Comparison of ENCODE assay signal across 16 cellular contexts in genomic region chr5:146218163-146218562, GRCh38.
"Had no signal": no experiment of that assay in that cellular context is flagged by ENCODE, and none has a peak within 500 bp of the region (broad histone marks: within the 10 kb centered on the region; RNA-seq: fewer than 3 reads in every experiment).

No MANE protein-coding gene starts in this region.

- DNase-seq: activated CD4-positive, alpha-beta T cell treated with anti-CD3 and anti-CD28 coated beads, Interleukin-2, amount 50 U/mL, for 48 hours; activated CD4-positive, CD25-positive, alpha-beta regulatory T cell treated with anti-CD3 and anti-CD28 coated beads, Interleukin-2, amount 50 U/mL, for 72 hours; activated CD8-positive, alpha-beta memory T cell treated with anti-CD3 and anti-CD28 coated beads, Interleukin-2, amount 10 ng/mL, durations not matched to agents 7 days and 5 days; activated effector memory CD4-positive, alpha-beta T cell treated with anti-CD3 and anti-CD28 coated beads, Interleukin-2, amount 50 U/mL, for 16 hours; activated T-cell treated with anti-CD3 and anti-CD28 coated beads, Interleukin-2, amount 50 U/mL, for 24 hours; colonic mucosa; left colon; midbrain; psoas muscle had no signal

- H3K27ac ChIP-seq: colonic mucosa, esophagus muscularis mucosa, psoas muscle, thoracic aorta had no signal

- H3K4me1 Mint-ChIP-seq: neural crest cell had no signal

- ATAC-seq: activated CD8-positive, alpha-beta memory T cell treated with anti-CD3 and anti-CD28 coated beads, Interleukin-2, amount 10 ng/mL, durations not matched to agents 7 days and 5 days; activated naive CD4-positive, alpha-beta T cell treated with anti-CD3 and anti-CD28 coated beads, Interleukin-2, amount 50 U/mL, for 72 hours; left colon; psoas muscle; sciatic nerve had no signal

- H3K4me1 ChIP-seq: colonic mucosa had no signal

- H3K4me3 ChIP-seq: colonic mucosa, esophagus muscularis mucosa, lung, psoas muscle, thoracic aorta had no signal

- H3K27me3 Mint-ChIP-seq: activated CD8-positive, alpha-beta memory T cell treated with anti-CD3 and anti-CD28 coated beads, Interleukin-2, amount 10 ng/mL, durations not matched to agents 7 days and 5 days; activated T-cell treated with anti-CD3 and anti-CD28 coated beads, Interleukin-2, amount 50 U/mL, for 24 hours had no signal

- H3K9me3 Mint-ChIP-seq: activated naive CD4-positive, alpha-beta T cell treated with anti-CD3 and anti-CD28 coated beads, Interleukin-2, amount 50 U/mL, for 72 hours; activated T-cell treated with anti-CD3 and anti-CD28 coated beads, Interleukin-2, amount 50 U/mL, for 24 hours; neural crest cell had no signal

- H3K4me3 Mint-ChIP-seq: activated CD8-positive, alpha-beta memory T cell treated with anti-CD3 and anti-CD28 coated beads, Interleukin-2, amount 10 ng/mL, durations not matched to agents 7 days and 5 days; activated T-cell treated with anti-CD3 and anti-CD28 coated beads, Interleukin-2, amount 50 U/mL, for 24 hours; neural crest cell had no signal

- H3K9me3 ChIP-seq: colonic mucosa, esophagus muscularis mucosa, psoas muscle, thoracic aorta had no signal

- FAIRE-seq: urothelium cell line had no signal

- H3K27ac Mint-ChIP-seq: activated CD8-positive, alpha-beta memory T cell treated with anti-CD3 and anti-CD28 coated beads, Interleukin-2, amount 10 ng/mL, durations not matched to agents 7 days and 5 days; activated naive CD4-positive, alpha-beta T cell treated with anti-CD3 and anti-CD28 coated beads, Interleukin-2, amount 50 U/mL, for 72 hours; activated T-cell treated with anti-CD3 and anti-CD28 coated beads, Interleukin-2, amount 50 U/mL, for 24 hours had no signal

- H3K27me3 ChIP-seq: colonic mucosa, esophagus muscularis mucosa had no signal

- H3K36me3 ChIP-seq: colonic mucosa, thoracic aorta had no signal
